26 cellular contexts compared by ENCODE assay signal in the genomic region with DNA sequence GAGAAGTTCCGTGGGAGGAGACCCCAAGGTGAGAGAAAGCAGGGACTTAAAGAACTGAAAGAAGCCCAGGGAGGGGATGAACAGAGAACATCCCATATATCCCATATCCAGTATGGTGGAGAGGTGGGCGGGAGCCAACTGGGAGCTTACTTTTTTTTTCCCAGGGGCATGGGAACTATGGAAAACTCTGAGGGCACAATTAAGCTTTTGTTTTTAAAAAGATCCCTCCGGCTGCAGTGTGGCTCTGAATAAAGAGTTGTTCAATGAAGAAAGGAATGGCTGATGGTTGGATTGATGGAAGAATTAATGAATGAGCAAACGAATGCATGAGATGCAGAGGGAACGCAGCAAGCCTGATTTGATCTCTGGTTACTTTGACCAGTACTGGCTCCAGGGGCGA. TPM values are rescaled to one million over a fixed set of nuclear protein-coding genes. Genes with fewer than 3 reads are reported as not detected.
"Had no signal": no experiment of that assay in that cellular context is flagged by ENCODE, and none has a peak within 500 bp of the region (broad histone marks: within the 10 kb centered on the region; RNA-seq: fewer than 3 reads in every experiment).

No MANE protein-coding gene starts in this region.

- ATAC-seq: activated CD8-positive, alpha-beta memory T cell treated with anti-CD3 and anti-CD28 coated beads, Interleukin-2, amount 10 ng/mL, durations not matched to agents 7 days and 5 days; activated CD8-positive, alpha-beta T cell treated with anti-CD3 and anti-CD28 coated beads for 36 hours; activated naive CD8-positive, alpha-beta T cell treated with anti-CD3 and anti-CD28 coated beads, Interleukin-2, amount 50 U/mL, for 24 hours had no signal

- DNase-seq: activated B cell treated with CpG ODN at 0.5 μM for 24 hours; activated CD4-positive, alpha-beta memory T cell treated with anti-CD3 and anti-CD28 coated beads for 36 hours; activated CD4-positive, alpha-beta T cell treated with anti-CD3 and anti-CD28 coated beads for 4 hours; activated CD4-positive, alpha-beta T cell treated with anti-CD3 and anti-CD28 coated beads, Interleukin-2, amount 10 ng/mL, durations not matched to agents 24 days and 14 days; activated CD4-positive, alpha-beta T cell treated with anti-CD3 and anti-CD28 coated beads, Interleukin-2, amount 50 U/mL, for 1 hour; activated CD4-positive, alpha-beta T cell treated with anti-CD3 and anti-CD28 coated beads, Interleukin-2, amount 50 U/mL, for 4 hours; activated CD4-positive, CD25-positive, alpha-beta regulatory T cell treated with anti-CD3 and anti-CD28 coated beads, Interleukin-2, amount 50 U/mL, for 72 hours; activated CD8-positive, alpha-beta memory T cell treated with anti-CD3 and anti-CD28 coated beads, Interleukin-2, amount 10 ng/mL, durations not matched to agents 7 days and 5 days; activated CD8-positive, alpha-beta memory T cell treated with anti-CD3 and anti-CD28 coated beads, Interleukin-2, amount 50 U/mL, for 48 hours; activated CD8-positive, alpha-beta T cell treated with anti-CD3 and anti-CD28 coated beads for 36 hours; activated effector memory CD4-positive, alpha-beta T cell treated with Interleukin-2 at 50 U/mL for 16 hours; activated gamma-delta T cell; activated naive CD4-positive, alpha-beta T cell treated with anti-CD3 and anti-CD28 coated beads, Interleukin-2, amount 10 ng/mL, durations not matched to agents 7 days and 5 days; activated naive CD4-positive, alpha-beta T cell treated with Interleukin-2 at 50 U/mL for 16 hours; activated naive CD8-positive, alpha-beta T cell treated with anti-CD3 and anti-CD28 coated beads, Interleukin-2, amount 10 ng/mL, durations not matched to agents 7 days and 5 days; activated naive CD8-positive, alpha-beta T cell treated with anti-CD3 and anti-CD28 coated beads, Interleukin-2, amount 50 U/mL, for 24 hours; activated T-cell treated with anti-CD3 and anti-CD28 coated beads, Interleukin-2, amount 50 U/mL, for 24 hours; activated T-cell treated with anti-CD3 and anti-CD28 coated beads, Interleukin-2, amount 50 U/mL, for 48 hours; amygdala; anterior cingulate cortex; caudate nucleus; cerebellar nuclear complex; T-helper 2 cell; T-helper 9 cell had no signal

RNA-seq across cellular contexts. Expression of gene NTF3, which starts 12.6 kb away (rescaled TPM):
- total RNA-seq: activated B cell treated with CpG ODN at 0.5 μM for 24 hours; activated CD4-positive, alpha-beta memory T cell treated with anti-CD3 and anti-CD28 coated beads for 36 hours; activated CD4-positive, alpha-beta T cell treated with anti-CD3 and anti-CD28 coated beads, Interleukin-2, amount 10 ng/mL, durations not matched to agents 24 days and 14 days; activated CD8-positive, alpha-beta memory T cell treated with anti-CD3 and anti-CD28 coated beads, Interleukin-2, amount 10 ng/mL, durations not matched to agents 7 days and 5 days; activated CD8-positive, alpha-beta T cell treated with anti-CD3 and anti-CD28 coated beads for 36 hours; activated naive CD8-positive, alpha-beta T cell treated with anti-CD3 and anti-CD28 coated beads, Interleukin-2, amount 10 ng/mL, durations not matched to agents 7 days and 5 days; activated T-helper 2 cell treated with anti-CD3 and anti-CD28 coated beads, Interferon-gamma antibody, Interleukin-2, Interleukin-4, amounts not matched to agents 10 μg/mL and 5 μg/mL and 100 μg/mL, durations not matched to agents 14 hours and 24 hours and 36 hours; bronchial epithelial cell had no signal
